In genomic region chr14:74127634-74128033, GRCh38 we compare ENCODE assay signal across 30 cellular contexts.
"Had no signal": no experiment of that assay in that cellular context is flagged by ENCODE, and none has a peak within 500 bp of the region (broad histone marks: within the 10 kb centered on the region; RNA-seq: fewer than 3 reads in every experiment).

No MANE protein-coding gene starts in this region.

- H3K36me3 ChIP-seq: neural progenitor cell, ovary, thoracic aorta, thyroid gland, upper lobe of left lung, uterus had no signal

- H3K79me2 ChIP-seq: parathyroid adenoma had no signal

- H3K4me3 ChIP-seq: neural progenitor cell, ovary, psoas muscle, skin epidermis, smooth muscle cell, spleen, stomach, thoracic aorta, thyroid gland, tibial nerve, upper lobe of left lung, uterus had no signal

- H3K4me2 ChIP-seq: neural progenitor cell, smooth muscle cell had no signal

- ATAC-seq: naive thymus-derived CD4-positive, alpha-beta T cell; natural killer cell; psoas muscle; right cardiac atrium; sciatic nerve; stimulated activated naive B cell treated with anti-CD40 and anti-IgM and Interleukin-4, amounts not matched to agents 10 μg/mL and 1 μg/mL and 100 μg/mL, for 72 hours had no signal

- H3K27me3 Mint-ChIP-seq: naive thymus-derived CD4-positive, alpha-beta T cell; progenitor cell of endocrine pancreas; stimulated activated naive B cell treated with anti-CD40 and anti-IgM and Interleukin-4, amounts not matched to agents 10 μg/mL and 1 μg/mL and 100 μg/mL, for 72 hours; stimulated activated naive CD8-positive, alpha-beta T cell treated with anti-CD3 and anti-CD28 coated beads, Interleukin-15, Interleukin-2, amounts not matched to agents 100 ng/mL and 50 ng/mL, for 24 hours had no signal

- H3K9me3 ChIP-seq: ovary, psoas muscle, stomach, thoracic aorta, thyroid gland, tibial nerve, upper lobe of left lung, uterus had no signal

- H2AFZ ChIP-seq: neural progenitor cell, parathyroid adenoma had no signal

- H3K9ac ChIP-seq: neural progenitor cell, parathyroid adenoma had no signal

- H3K4me1 ChIP-seq: neural progenitor cell, parathyroid adenoma, psoas muscle, spleen, stomach, thyroid gland, tibial nerve, upper lobe of left lung, uterus had no signal

- H3K36me3 Mint-ChIP-seq: natural killer cell; neural progenitor cell; stimulated activated effector memory CD8-positive, alpha-beta T cell treated with anti-CD3 and anti-CD28 coated beads, Interleukin-12 subunit alpha, Interleukin-12 subunit beta, amount 100 ng/mL, for 72 hours had no signal

- H3K27me3 ChIP-seq: neural progenitor cell, ovary, spleen, stomach, thyroid gland, tibial nerve, upper lobe of left lung, uterus had no signal

- H3K4me3 Mint-ChIP-seq: naive thymus-derived CD4-positive, alpha-beta T cell; natural killer cell; nephron; neural progenitor cell; stimulated activated effector memory CD8-positive, alpha-beta T cell treated with anti-CD3 and anti-CD28 coated beads, Interleukin-12 subunit alpha, Interleukin-12 subunit beta, amount 100 ng/mL, for 72 hours; stimulated activated naive B cell treated with anti-CD40 and anti-IgM and Interleukin-4, amounts not matched to agents 10 μg/mL and 1 μg/mL and 100 μg/mL, for 72 hours; stimulated activated naive CD8-positive, alpha-beta T cell treated with anti-CD3 and anti-CD28 coated beads, Interleukin-15, Interleukin-2, amounts not matched to agents 100 ng/mL and 50 ng/mL, for 24 hours had no signal

- H3K27ac ChIP-seq: neural progenitor cell, ovary, parathyroid adenoma, psoas muscle, skin epidermis, spleen, stomach, thoracic aorta, thyroid gland, tibial nerve, upper lobe of left lung, uterus had no signal

- H3K9me3 Mint-ChIP-seq: natural killer cell; neural progenitor cell; stimulated activated effector memory CD8-positive, alpha-beta T cell treated with anti-CD3 and anti-CD28 coated beads, Interleukin-12 subunit alpha, Interleukin-12 subunit beta, amount 100 ng/mL, for 72 hours; stimulated activated naive B cell treated with anti-CD40 and anti-IgM and Interleukin-4, amounts not matched to agents 10 μg/mL and 1 μg/mL and 100 μg/mL, for 72 hours; stimulated activated naive CD8-positive, alpha-beta T cell treated with anti-CD3 and anti-CD28 coated beads, Interleukin-15, Interleukin-2, amounts not matched to agents 100 ng/mL and 50 ng/mL, for 24 hours had no signal

- H3K4me1 Mint-ChIP-seq: natural killer cell; nephron; neural progenitor cell; stimulated activated effector memory CD8-positive, alpha-beta T cell treated with anti-CD3 and anti-CD28 coated beads, Interleukin-12 subunit alpha, Interleukin-12 subunit beta, amount 100 ng/mL, for 72 hours; stimulated activated naive B cell treated with anti-CD40 and anti-IgM and Interleukin-4, amounts not matched to agents 10 μg/mL and 1 μg/mL and 100 μg/mL, for 72 hours had no signal

- H3K27ac Mint-ChIP-seq: naive thymus-derived CD4-positive, alpha-beta T cell; natural killer cell; nephron; neural progenitor cell; progenitor cell of endocrine pancreas; stimulated activated effector memory CD8-positive, alpha-beta T cell treated with anti-CD3 and anti-CD28 coated beads, Interleukin-12 subunit alpha, Interleukin-12 subunit beta, amount 100 ng/mL, for 72 hours; stimulated activated naive B cell treated with anti-CD40 and anti-IgM and Interleukin-4, amounts not matched to agents 10 μg/mL and 1 μg/mL and 100 μg/mL, for 72 hours; stimulated activated naive CD8-positive, alpha-beta T cell treated with anti-CD3 and anti-CD28 coated beads, Interleukin-15, Interleukin-2, amounts not matched to agents 100 ng/mL and 50 ng/mL, for 24 hours had no signal

- DNase-seq: naive thymus-derived CD4-positive, alpha-beta T cell; natural killer cell; occipital lobe; ovary; posterior cingulate gyrus; psoas muscle; right cardiac atrium; spleen; stimulated activated CD4-positive, alpha-beta T cell treated with anti-CD3 and anti-CD28 coated beads, Interleukin-12 subunit alpha, Interleukin-12 subunit beta, amount 100 ng/mL, for 4 hours; stimulated activated CD4-positive, alpha-beta T cell treated with anti-CD3 and anti-CD28 coated beads, Interleukin-2, amount 100 ng/mL, for 24 hours; stimulated activated CD4-positive, alpha-beta T cell treated with anti-CD3 and anti-CD28 coated beads, Interleukin-2, amount 100 ng/mL, for 48 hours; stimulated activated CD4-positive, alpha-beta T cell treated with anti-CD3 and anti-CD28 coated beads, Interleukin-4, amount 100 ng/mL, for 24 hours; stimulated activated naive B cell treated with anti-CD40 and anti-IgM and Interleukin-4, amounts not matched to agents 10 μg/mL and 1 μg/mL and 100 μg/mL, for 72 hours; stimulated activated naive CD4-positive, alpha-beta T cell treated with Interleukin-2 at 50 U/mL for 16 hours; stomach; thyroid gland; trophoblast cell; upper lobe of left lung; uterus had no signal
